Comparison of ENCODE assay signal across 20 cellular contexts in genomic region chr1:59645893-59646292, GRCh38.
DNase-seq lines count a peak whose midpoint lies in the region; TF ChIP-seq lines count a peak whose summit lies in the region.
"Had no signal": no experiment of that assay in that cellular context is flagged by ENCODE, and none has a peak within 500 bp of the region (broad histone marks: within the 10 kb centered on the region; RNA-seq: fewer than 3 reads in every experiment).

No MANE protein-coding gene starts in this region.

- DNase-seq in EH (ENCODE audit: low read depth) (peak; percentile 72), MG63 (peak; percentile 2), fibroblast of mammary gland (ENCODE audit: low read depth) (peak; percentile 92), trophoblast cell (no peak), A172 (ENCODE audit: low spot score) (no peak), cerebellum (ENCODE audit: low spot score) (no peak), kidney glomerular epithelial cell (lab: John Stamatoyannopoulos, UW) (no peak)
- DNase-seq in activated CD4-positive, CD25-positive, alpha-beta regulatory T cell treated with anti-CD3 and anti-CD28 coated beads, Interleukin-2, amount 50 U/mL, for 72 hours: no peak
- DNase-seq: activated effector memory CD4-positive, alpha-beta T cell treated with anti-CD3 and anti-CD28 coated beads, Interleukin-2, amount 50 U/mL, for 16 hours; brain microvascular endothelial cell; CD4-positive, alpha-beta memory T cell; gastrocnemius medialis; GF-D8; immature natural killer cell; Karpas-422; NCI-H1436; NCI-H345; small intestine; stimulated activated naive CD8-positive, alpha-beta T cell treated with anti-CD3 and anti-CD28 coated beads, Interleukin-15, Interleukin-2, amounts not matched to agents 100 U/mL and 50 U/mL, for 24 hours had no signal

- H3K4me3 ChIP-seq in MG63 (no peak overlapping the region), fibroblast of mammary gland (ENCODE audit: control insufficient read depth, low read depth, low read length) (no peak overlapping the region), trophoblast cell (ENCODE audit: low read depth, low read length) (no peak overlapping the region)
- H3K4me3 ChIP-seq: gastrocnemius medialis had no signal

- H3K79me1 ChIP-seq in trophoblast cell (ENCODE audit: low read length): no peaks in the 10 kb centered on the region

- H3K18ac ChIP-seq in trophoblast cell (ENCODE audit: low read length): no peak overlapping the region

- no peak overlapping the region for H3K23ac ChIP-seq in trophoblast cell (ENCODE audit: low read length)

- no peak overlapping the region for H3K9ac ChIP-seq in trophoblast cell (ENCODE audit: low read length)
- H3K9ac ChIP-seq: parathyroid adenoma had no signal

- H3K14ac ChIP-seq in trophoblast cell (ENCODE audit: low read length): no peak overlapping the region

- H3K4ac ChIP-seq in trophoblast cell (ENCODE audit: low read depth, low read length): no peak overlapping the region

- no peak overlapping the region for H4K91ac ChIP-seq in trophoblast cell (ENCODE audit: low read depth, low read length)

- no peak overlapping the region for H2AK5ac ChIP-seq in trophoblast cell (ENCODE audit: low read length)

- no peaks in the 10 kb centered on the region for H3K4me1 ChIP-seq in trophoblast cell (ENCODE audit: control insufficient read depth in 1 of 2, insufficient read depth in 2 of 2, low read length in 2 of 2)
- H3K4me1 ChIP-seq: gastrocnemius medialis, parathyroid adenoma had no signal

- H3K27me3 ChIP-seq in MG63 (no peaks in the 10 kb centered on the region), trophoblast cell (ENCODE audit: insufficient read depth, low read length) (no peaks in the 10 kb centered on the region)
- H3K27me3 ChIP-seq: brain microvascular endothelial cell, gastrocnemius medialis had no signal

- no peak overlapping the region for H4K12ac ChIP-seq in trophoblast cell (ENCODE audit: low read depth, low read length)

- H3K4me2 ChIP-seq in trophoblast cell (ENCODE audit: low read length): no peak overlapping the region

- H3K36me3 ChIP-seq in MG63: no peaks in the 10 kb centered on the region
- peaks cover 0 to 2% of the 10 kb centered on the region in 2 experiments for H3K36me3 ChIP-seq in trophoblast cell (ENCODE audit: control insufficient read depth in 1 of 2, insufficient read depth in 2 of 2, low read length in 2 of 2)
- H3K36me3 ChIP-seq: brain microvascular endothelial cell, gastrocnemius medialis had no signal

- H3K27ac ChIP-seq in trophoblast cell (ENCODE audit: low read depth, low read length): no peak overlapping the region
- H3K27ac ChIP-seq: brain microvascular endothelial cell, parathyroid adenoma had no signal

- H2BK120ac ChIP-seq in trophoblast cell (ENCODE audit: insufficient read depth, low read length, poor library complexity): no peak overlapping the region

- no peak overlapping the region for H4K8ac ChIP-seq in trophoblast cell (ENCODE audit: low read depth, low read length)

- WGBS in trophoblast cell (ENCODE audit: extremely low coverage, insufficient coverage, insufficient read length): no CpG with 5 or more reads among the region's 2 CpGs

- H2BK12ac ChIP-seq in trophoblast cell (ENCODE audit: low read length): peak overlapping the region; percentile 24

- no peak overlapping the region for H2BK5ac ChIP-seq in trophoblast cell (ENCODE audit: low read depth, low read length, poor library complexity)

- H2AFZ ChIP-seq in trophoblast cell (ENCODE audit: insufficient read depth, low read length, poor library complexity): no peak overlapping the region
- H2AFZ ChIP-seq: parathyroid adenoma had no signal

- TF ChIP-seq CTCF in fibroblast of mammary gland (conservative IDR thresholded peaks at IDR 0.05; ENCODE audit: control insufficient read depth, insufficient read depth, low read depth, low read length): no peak

- H3K79me2 ChIP-seq in trophoblast cell (ENCODE audit: control insufficient read depth, insufficient read depth, low read length, poor library complexity): no peaks in the 10 kb centered on the region
- H3K79me2 ChIP-seq: parathyroid adenoma had no signal

- no peaks in the 10 kb centered on the region for H3K9me3 ChIP-seq in MG63
- no peaks in the 10 kb centered on the region for H3K9me3 ChIP-seq in trophoblast cell (ENCODE audit: insufficient read depth, low read depth, low read length)
- H3K9me3 ChIP-seq: gastrocnemius medialis had no signal

Comparison
In these comparisons a context has a peak if more than half of its experiments do, and no peak if none do; other contexts are left out.
1. DNase-seq: peak in EH (single experiment), MG63 (single experiment) and fibroblast of mammary gland (single experiment); none in trophoblast cell (0 of 2), A172 (single experiment), cerebellum (single experiment), activated CD4-positive, CD25-positive, alpha-beta regulatory T cell treated with anti-CD3 and anti-CD28 coated beads, Interleukin-2, amount 50 U/mL, for 72 hours (single experiment) and kidney glomerular epithelial cell (single experiment).